Comparison of ENCODE assay signal across 1 cellular context in genomic region chr10:63137306-63137705, GRCh38.
TF ChIP-seq lines count a peak whose summit lies in the region.

No MANE protein-coding gene starts in this region.

TF ChIP-seq in GM23338, 12 proteins besides CTCF, POLR2A, EP300 and RAD21 (continued from another document):
- TF ChIP-seq, protein P1, sequence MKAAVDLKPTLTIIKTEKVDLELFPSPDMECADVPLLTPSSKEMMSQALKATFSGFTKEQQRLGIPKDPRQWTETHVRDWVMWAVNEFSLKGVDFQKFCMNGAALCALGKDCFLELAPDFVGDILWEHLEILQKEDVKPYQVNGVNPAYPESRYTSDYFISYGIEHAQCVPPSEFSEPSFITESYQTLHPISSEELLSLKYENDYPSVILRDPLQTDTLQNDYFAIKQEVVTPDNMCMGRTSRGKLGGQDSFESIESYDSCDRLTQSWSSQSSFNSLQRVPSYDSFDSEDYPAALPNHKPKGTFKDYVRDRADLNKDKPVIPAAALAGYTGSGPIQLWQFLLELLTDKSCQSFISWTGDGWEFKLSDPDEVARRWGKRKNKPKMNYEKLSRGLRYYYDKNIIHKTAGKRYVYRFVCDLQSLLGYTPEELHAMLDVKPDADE (IDR thresholded peaks at IDR 0.05) = no peak
- TF ChIP-seq, protein P2, sequence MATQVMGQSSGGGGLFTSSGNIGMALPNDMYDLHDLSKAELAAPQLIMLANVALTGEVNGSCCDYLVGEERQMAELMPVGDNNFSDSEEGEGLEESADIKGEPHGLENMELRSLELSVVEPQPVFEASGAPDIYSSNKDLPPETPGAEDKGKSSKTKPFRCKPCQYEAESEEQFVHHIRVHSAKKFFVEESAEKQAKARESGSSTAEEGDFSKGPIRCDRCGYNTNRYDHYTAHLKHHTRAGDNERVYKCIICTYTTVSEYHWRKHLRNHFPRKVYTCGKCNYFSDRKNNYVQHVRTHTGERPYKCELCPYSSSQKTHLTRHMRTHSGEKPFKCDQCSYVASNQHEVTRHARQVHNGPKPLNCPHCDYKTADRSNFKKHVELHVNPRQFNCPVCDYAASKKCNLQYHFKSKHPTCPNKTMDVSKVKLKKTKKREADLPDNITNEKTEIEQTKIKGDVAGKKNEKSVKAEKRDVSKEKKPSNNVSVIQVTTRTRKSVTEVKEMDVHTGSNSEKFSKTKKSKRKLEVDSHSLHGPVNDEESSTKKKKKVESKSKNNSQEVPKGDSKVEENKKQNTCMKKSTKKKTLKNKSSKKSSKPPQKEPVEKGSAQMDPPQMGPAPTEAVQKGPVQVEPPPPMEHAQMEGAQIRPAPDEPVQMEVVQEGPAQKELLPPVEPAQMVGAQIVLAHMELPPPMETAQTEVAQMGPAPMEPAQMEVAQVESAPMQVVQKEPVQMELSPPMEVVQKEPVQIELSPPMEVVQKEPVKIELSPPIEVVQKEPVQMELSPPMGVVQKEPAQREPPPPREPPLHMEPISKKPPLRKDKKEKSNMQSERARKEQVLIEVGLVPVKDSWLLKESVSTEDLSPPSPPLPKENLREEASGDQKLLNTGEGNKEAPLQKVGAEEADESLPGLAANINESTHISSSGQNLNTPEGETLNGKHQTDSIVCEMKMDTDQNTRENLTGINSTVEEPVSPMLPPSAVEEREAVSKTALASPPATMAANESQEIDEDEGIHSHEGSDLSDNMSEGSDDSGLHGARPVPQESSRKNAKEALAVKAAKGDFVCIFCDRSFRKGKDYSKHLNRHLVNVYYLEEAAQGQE (IDR thresholded peaks at IDR 0.05; ENCODE audit: unreplicated experiment) = no peak
